Comparison of ENCODE assay signal across 25 cellular contexts in genomic region chr5:156431956-156432829, GRCh38.
DNase-seq lines count a peak whose midpoint lies in the region; ATAC-seq and TF ChIP-seq lines count a peak whose summit lies in the region.
"Had no signal": no experiment of that assay in that cellular context is flagged by ENCODE, and none has a peak within 500 bp of the region (broad histone marks: within the 10 kb centered on the region; RNA-seq: fewer than 3 reads in every experiment).

No MANE protein-coding gene starts in this region.

- POLR2A ChIA-PET in WTC11 (lab: Charles Lee), result no interaction called here

- peaks cover 14% of the 10 kb centered on the region for H3K9me3 Mint-ChIP-seq in WTC11
- H3K9me3 Mint-ChIP-seq: CD4-positive, alpha-beta T cell had no signal

- no peak overlapping the region for H3K4me2 ChIP-seq in mesendoderm (ENCODE audit: low read length)
- H3K4me2 ChIP-seq: BLaER1, PC-9 had no signal

- no peak overlapping the region for H3K9ac ChIP-seq in mesendoderm (ENCODE audit: low read length)
- H3K9ac ChIP-seq: BLaER1 had no signal

- H4K8ac ChIP-seq in mesendoderm (ENCODE audit: low read depth, low read length), result no peak overlapping the region

- H3K4me3 ChIP-seq in mesendoderm (ENCODE audit: low read length), result no peak overlapping the region
- H3K4me3 ChIP-seq: BLaER1, GM12878, PC-9, SK-N-MC had no signal

- H3K79me1 ChIP-seq in mesendoderm (ENCODE audit: low read length), result no peaks in the 10 kb centered on the region

- DNase-seq in ELF-1 (ENCODE audit: low read depth, low spot score), result peak; percentile 26
- peak; percentile 3 for DNase-seq in HT-29 (ENCODE audit: low spot score)
- DNase-seq in WTC11 (ENCODE audit: low spot score), result peak; percentile 21
- DNase-seq in mesendoderm, result peak; percentile 29
- no peak for DNase-seq in cerebellum (ENCODE audit: low spot score)
- DNase-seq in NK-92 treated with Interleukin-12 subunit alpha and Interleukin-12 subunit beta, amount 100 ng/mL, for 24 hours (lab: John Stamatoyannopoulos, UW), result no peak
- DNase-seq: CD4-positive, alpha-beta T cell; GOT3; Karpas-422; NCI-H1092 treated with DMSO at 0.1 percent for 48 hours; NCI-H1436; NCI-H187; NCI-H2081 treated with DMSO at 0.1 percent for 48 hours; NCI-H2171 treated with DMSO at 0.1 percent for 48 hours; NCI-H524; NCI-H774; PC-9; SIG-M5 had no signal

- no peaks in the 10 kb centered on the region for H3K79me2 ChIP-seq in mesendoderm (ENCODE audit: control insufficient read depth, insufficient read depth, low read length)

- peaks cover 18% of the 10 kb centered on the region for H3K4me1 Mint-ChIP-seq in WTC11

- H3K27me3 Mint-ChIP-seq in WTC11 (ENCODE audit: low read depth), result no peaks in the 10 kb centered on the region

- CTCF ChIA-PET in WTC11 (lab: Charles Lee), result interaction anchor here (0.7 to 1.6 kb wide), 5 partner anchors 18 to 393 kb away, joined by 3 to 4 read pairs (median 4); no protein-coding TSS in a partner anchor

- H3K56ac ChIP-seq in mesendoderm (ENCODE audit: low read length), result no peak overlapping the region

- no peak overlapping the region for H2BK120ac ChIP-seq in mesendoderm (ENCODE audit: low read depth, low read length)

- no peaks in the 10 kb centered on the region for H3K36me3 ChIP-seq in mesendoderm (ENCODE audit: control insufficient read depth, insufficient read depth, low read length)
- H3K36me3 ChIP-seq: BLaER1 had no signal

- ATAC-seq in WTC11 (peak; percentile 88), HG02870 (IDR thresholded peaks at IDR 0.05; ENCODE audit: unreplicated experiment) (no peak)
- ATAC-seq: GM12878, HCT116 had no signal

- no peaks in the 10 kb centered on the region for H3K4me1 ChIP-seq in mesendoderm (ENCODE audit: control insufficient read depth, low read depth, low read length)
- H3K4me1 ChIP-seq: BLaER1 had no signal

- no peak overlapping the region for H2BK5ac ChIP-seq in mesendoderm (ENCODE audit: low read length)

- no CpG with 5 or more reads among the region's 9 CpGs for WGBS in mesendoderm (ENCODE audit: extremely low coverage, insufficient coverage, low lambda C conversion rate)

- no peak overlapping the region for H3K27ac Mint-ChIP-seq in WTC11
- H3K27ac Mint-ChIP-seq: CD4-positive, alpha-beta T cell had no signal

- H3K27ac ChIP-seq in mesendoderm (ENCODE audit: low read depth, low read length), result no peak overlapping the region
- H3K27ac ChIP-seq: BLaER1, HL-60, PC-9, RWPE1, SK-N-MC had no signal

- 0 out of 2 replicates have a peak, but pooled peaks cover 3% of the 10 kb centered on the region for H3K36me3 Mint-ChIP-seq in WTC11

- no peak overlapping the region for H2AK5ac ChIP-seq in mesendoderm (ENCODE audit: low read length)

- H3K4me3 Mint-ChIP-seq in WTC11, result no peak overlapping the region
- H3K4me3 Mint-ChIP-seq: CD4-positive, alpha-beta T cell had no signal

- H3K23ac ChIP-seq in mesendoderm (ENCODE audit: low read length), result no peak overlapping the region

- no peaks in the 10 kb centered on the region for H3K27me3 ChIP-seq in mesendoderm (ENCODE audit: insufficient read depth, low read length, poor library complexity)
- H3K27me3 ChIP-seq: BLaER1 had no signal

- no peak overlapping the region for H3K18ac ChIP-seq in mesendoderm (ENCODE audit: low read length)

- TF ChIP-seq CTCF in WTC11 (IDR thresholded peaks at IDR 0.05), result no peak

- no peak overlapping the region for H4K5ac ChIP-seq in mesendoderm (ENCODE audit: low read length)

- no peak overlapping the region for H2BK15ac ChIP-seq in mesendoderm (replicated peaks; ENCODE audit: low read depth)

- H3K4ac ChIP-seq in mesendoderm (ENCODE audit: low read depth, low read length), result no peak overlapping the region

TF ChIP-seq in WTC11, 78 proteins besides CTCF, POLR2A, EP300 and RAD21:
- TF ChIP-seq FOXP1 (CRISPR knock-in tag; IDR thresholded peaks at IDR 0.05; ENCODE audit: borderline replicate concordance), result no peak
- no peak for TF ChIP-seq CBFB (CRISPR knock-in tag; IDR thresholded peaks at IDR 0.05; ENCODE audit: low read depth)
- TF ChIP-seq ATF3 (CRISPR knock-in tag; conservative IDR thresholded peaks at IDR 0.05), result no peak
- no peak for TF ChIP-seq ZNF532 (CRISPR knock-in tag; IDR thresholded peaks at IDR 0.05; ENCODE audit: borderline replicate concordance)
- no peak for TF ChIP-seq USF1 (CRISPR knock-in tag; IDR thresholded peaks at IDR 0.05)
- no peak for TF ChIP-seq NR3C1 (CRISPR knock-in tag; conservative IDR thresholded peaks at IDR 0.05; ENCODE audit: low read depth)

Comparison
In these comparisons a context has a peak if more than half of its experiments do, and no peak if none do; other contexts are left out.
1. DNase-seq: peak in ELF-1 (single experiment), HT-29 (single experiment), WTC11 (single experiment) and mesendoderm (single experiment); none in cerebellum (single experiment) and NK-92 treated with Interleukin-12 subunit alpha and Interleukin-12 subunit beta, amount 100 ng/mL, for 24 hours (single experiment).